In genomic region chr12:70040141-70040540, GRCh38 we compare ENCODE assay signal across 1 cellular context.
TF ChIP-seq lines count a peak whose summit lies in the region.

No MANE protein-coding gene starts in this region.

TF ChIP-seq in H1, 55 proteins besides CTCF, POLR2A, EP300 and RAD21 (continued from another document):
- TF ChIP-seq GABPA (IDR thresholded peaks at IDR 0.05; ENCODE audit: borderline replicate concordance, insufficient read depth, low read length) (no peak), E2F6 (IDR thresholded peaks at IDR 0.05) (no peak), EGR1 (IDR thresholded peaks at IDR 0.05; ENCODE audit: borderline replicate concordance, low read depth, low read length) (no peak), ZNF274 (IDR thresholded peaks at IDR 0.05; ENCODE audit: borderline replicate concordance, extremely low read depth, low read length) (no peak), RNF2 (IDR thresholded peaks at IDR 0.05; ENCODE audit: borderline replicate concordance, low read depth, low read length, missing control alignments, poor library complexity, severe bottlenecking) (no peak), EZH2 (IDR thresholded peaks at IDR 0.05; ENCODE audit: low read depth, low read length, severe bottlenecking) (no peak), POLR2AphosphoS5 (IDR thresholded peaks at IDR 0.05; ENCODE audit: low read depth, low read length) (no peak), FOSL1 (IDR thresholded peaks at IDR 0.05; ENCODE audit: insufficient read depth, low read depth, low read length) (no peak), BACH1 (IDR thresholded peaks at IDR 0.05; ENCODE audit: low read length) (no peak), SP4 (IDR thresholded peaks at IDR 0.05; ENCODE audit: low read length) (no peak)
